ENCODE assay signal across 1 cellular context in genomic region chr12:76441016-76441415, GRCh38.
TF ChIP-seq lines count a peak whose summit lies in the region.

No MANE protein-coding gene starts in this region.

TF ChIP-seq in HepG2, 621 proteins besides CTCF, POLR2A, EP300 and RAD21 (continued from another document):
- TF ChIP-seq FUBP1 (CRISPR knock-in tag; IDR thresholded peaks at IDR 0.05; ENCODE audit: borderline replicate concordance) = no peak
- no peak for TF ChIP-seq ZNF773 (CRISPR knock-in tag; IDR thresholded peaks at IDR 0.05; ENCODE audit: borderline replicate concordance)
- no peak for TF ChIP-seq ZNF251 (CRISPR knock-in tag; IDR thresholded peaks at IDR 0.05)
- TF ChIP-seq SSRP1 (CRISPR knock-in tag; IDR thresholded peaks at IDR 0.05) = no peak
- TF ChIP-seq ZNF180 (CRISPR knock-in tag; IDR thresholded peaks at IDR 0.05; ENCODE audit: borderline replicate concordance, low read depth) = no peak
- no peak for TF ChIP-seq ISL2 (CRISPR knock-in tag; IDR thresholded peaks at IDR 0.05)
- no peak for TF ChIP-seq ZNF646 (CRISPR knock-in tag; IDR thresholded peaks at IDR 0.05)
- TF ChIP-seq ZNF382 (CRISPR knock-in tag; IDR thresholded peaks at IDR 0.05; ENCODE audit: borderline replicate concordance) = no peak
- no peak for TF ChIP-seq CBFB (CRISPR knock-in tag; IDR thresholded peaks at IDR 0.05)
